20 cellular contexts compared by ENCODE assay signal in the genomic region with DNA sequence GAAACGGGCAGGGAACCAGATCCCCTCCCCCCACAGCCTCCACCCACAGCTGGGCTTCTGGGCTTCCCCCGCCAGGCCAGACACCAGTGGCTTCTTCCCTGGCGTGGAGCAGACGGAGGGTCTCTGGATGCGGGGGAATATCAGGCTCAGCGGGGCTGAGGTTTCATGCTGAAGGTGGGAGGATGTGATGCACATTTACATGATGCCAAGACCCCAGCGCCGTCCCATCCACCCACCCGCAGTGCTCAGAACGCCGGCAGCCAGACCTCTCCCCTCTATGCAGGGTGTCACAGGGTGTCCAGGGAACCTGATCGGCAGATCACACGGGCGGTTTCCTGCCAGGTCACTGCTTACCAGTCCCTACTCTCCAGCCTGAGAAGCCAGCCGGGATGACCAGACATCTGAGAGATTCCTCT. TPM values are rescaled to one million over a fixed set of nuclear protein-coding genes. Genes with fewer than 3 reads are reported as not detected.
DNase-seq lines count a peak whose midpoint lies in the region; ATAC-seq, FAIRE-seq and TF ChIP-seq lines count a peak whose summit lies in the region.
"Had no signal": no experiment of that assay in that cellular context is flagged by ENCODE, and none has a peak within 500 bp of the region (broad histone marks: within the 10 kb centered on the region; RNA-seq: fewer than 3 reads in every experiment).

No MANE protein-coding gene starts in this region.

- no peak for TF ChIP-seq POLR2A in H1 (IDR thresholded peaks at IDR 0.05; ENCODE audit: control extremely low read depth in 1 of 2, low read depth in 2 of 2, low read length in 2 of 2)

- H3K4me1 ChIP-seq in H1 (replicated peaks in 1 of 4; ENCODE audit: control insufficient read depth in 3 of 4, insufficient read depth in 4 of 4, low read length in 3 of 4) = peaks cover 0 to 7% (median 6%) of the 10 kb centered on the region in 4 experiments; a peak in 6 of 7 replicates
- peaks cover 10% of the 10 kb centered on the region for H3K4me1 ChIP-seq in mucosa of descending colon (ENCODE audit: low read depth)

- H3K4me3 ChIP-seq in H1 (ENCODE audit: extremely low read depth in 1 of 4, insufficient read depth in 2 of 4, low read depth in 3 of 4, low read length in 4 of 4) (no peak overlapping the region), mucosa of descending colon (no peak overlapping the region)
- H3K4me3 ChIP-seq: HAP-1, heart left ventricle, suprapubic skin had no signal

- no peak for TF ChIP-seq CTCF in GM13976 (IDR thresholded peaks at IDR 0.05; ENCODE audit: borderline replicate concordance, control extremely low read depth, extremely low read depth, insufficient read depth, missing control alignments)
- TF ChIP-seq CTCF in H1 (IDR thresholded peaks at IDR 0.05; ENCODE audit: control extremely low read depth in 1 of 3, insufficient read depth in 1 of 3, low read depth in 1 of 3, low read length in 3 of 3) = no peak
- TF ChIP-seq CTCF in mucosa of descending colon (IDR thresholded peaks at IDR 0.05) = no peak

- no peak overlapping the region for H2BK120ac ChIP-seq in H1 (replicated peaks; ENCODE audit: low read depth, low read length)

- no peak overlapping the region for H2BK15ac ChIP-seq in H1 (ENCODE audit: low read length)

- intact Hi-C loops in posterior vena cava (cut with DNase I) = loop anchor here (5.0 to 10.0 kb wide), 3 partner anchors 163 to 266 kb away; no protein-coding TSS in a partner anchor
- intact Hi-C loops in mucosa of descending colon (cut with DNase I, micrococcal nuclease) = loop anchor here (10.0 kb wide), 3 partner anchors 46 to 176 kb away; no protein-coding TSS in a partner anchor

- H3K79me2 ChIP-seq in H1 (ENCODE audit: control insufficient read depth in 1 of 2, insufficient read depth in 2 of 2, low read length in 2 of 2) = no peaks in the 10 kb centered on the region

- TF ChIP-seq EP300 in H1 (IDR thresholded peaks at IDR 0.05; ENCODE audit: borderline replicate concordance in 1 of 2, low read depth in 2 of 2, low read length in 2 of 2) = no peak

- H3K9ac ChIP-seq in H1 (replicated peaks in 1 of 4; ENCODE audit: extremely low read depth in 1 of 4, low read depth in 3 of 4, low read length in 3 of 4) = no peak overlapping the region

- H2BK12ac ChIP-seq in H1 (ENCODE audit: low read depth, low read length) = 0 out of 2 replicates have a peak overlapping the region, but pooled peaks have one; percentile 27

- in situ Hi-C loops in GM13976 (cut with MboI; ENCODE audit: low sequenced_read_pairs, unreplicated experiment) = loop anchor here (5.0 kb wide), 1 partner anchor 158 kb away; no protein-coding TSS in a partner anchor

- H3K14ac ChIP-seq in H1 (ENCODE audit: insufficient read length) = no peak overlapping the region

- no peak overlapping the region for H4K91ac ChIP-seq in H1 (replicated peaks; ENCODE audit: insufficient read length, low read length)

- POLR2A ChIA-PET in H1 (lab: Charles Lee; ENCODE audit: partially characterized antibody) = interaction anchor here (1.1 to 2.9 kb wide), 5 partner anchors 10 to 49 kb away, joined by 3 to 16 read pairs (median 4); a partner anchor contains a TSS

- H2AFZ ChIP-seq in H1 (ENCODE audit: low read length) = 0 out of 2 replicates have a peak overlapping the region, but pooled peaks have one; percentile 56

- no peaks in the 10 kb centered on the region for H3K36me3 ChIP-seq in H1 (ENCODE audit: control insufficient read depth in 2 of 4, insufficient read depth in 4 of 4, low read length in 3 of 4)
- no peaks in the 10 kb centered on the region for H3K36me3 ChIP-seq in mucosa of descending colon (ENCODE audit: low read depth)
- H3K36me3 ChIP-seq: HAP-1, heart left ventricle, suprapubic skin had no signal

- H2BK5ac ChIP-seq in H1 (ENCODE audit: low read depth, low read length) = no peak overlapping the region

- no peak for ATAC-seq in mucosa of descending colon
- ATAC-seq: heart left ventricle; left colon; stimulated activated memory B cell treated with anti-CD40 and anti-IgM and Interleukin-4, amounts not matched to agents 10 μg/mL and 1 μg/mL and 100 μg/mL, for 72 hours had no signal

- H2AK5ac ChIP-seq in H1 (ENCODE audit: low read depth, low read length) = no peak overlapping the region

- H3K4ac ChIP-seq in H1 (replicated peaks; ENCODE audit: insufficient read length, low read depth, low read length) = no peak overlapping the region

- peak overlapping the region; percentile 60; the same call in 1 of the 2 replicates for H3K18ac ChIP-seq in H1 (ENCODE audit: extremely low read depth, low read length)

- 0 out of 4 replicates have a peak overlapping the region, but pooled peaks of 1 of the 2 experiments have one; percentile 9 for H3K4me2 ChIP-seq in H1 (ENCODE audit: insufficient read depth in 1 of 2, low read depth in 2 of 2, low read length in 2 of 2)

- H3K23me2 ChIP-seq in H1 (ENCODE audit: low read depth, low read length) = no peaks in the 10 kb centered on the region; the same call in 1 of the 2 replicates

- H3K27ac ChIP-seq in H1 (ENCODE audit: low read depth, low read length) = no peak overlapping the region
- H3K27ac ChIP-seq: heart left ventricle, suprapubic skin had no signal

- no peaks in the 10 kb centered on the region for H3K79me1 ChIP-seq in H1 (ENCODE audit: low read depth, low read length)

- H3K23ac ChIP-seq in H1 (ENCODE audit: insufficient read length) = no peak overlapping the region

- 90% methylated on average over 15 of the region's 15 CpGs; no CpG with 5 or more reads in 1 of the 2 experiments for WGBS in H1 (ENCODE audit: extremely low coverage in 1 of 2, insufficient coverage in 1 of 2, insufficient read length in 1 of 2, insufficient replicate concordance in 2 of 2, low coverage in 1 of 2, low lambda C conversion rate in 2 of 2, missing lambda C conversion rate in 1 of 2), 2 experiments

- no peaks in the 10 kb centered on the region for H3K27me3 ChIP-seq in H1 (replicated peaks in 1 of 4; ENCODE audit: control insufficient read depth in 3 of 4, extremely low read depth in 1 of 4, insufficient read depth in 3 of 4, low read length in 3 of 4)
- H3K27me3 ChIP-seq: heart left ventricle, suprapubic skin had no signal

- H2BK20ac ChIP-seq in H1 (ENCODE audit: low read length) = no peak overlapping the region

- CTCF ChIA-PET in H1 (lab: Charles Lee; ENCODE audit: partially characterized antibody) = interaction anchor here (0.5 to 1.0 kb wide), 2 partner anchors 18 to 217 kb away, joined by 3 read pairs; no protein-coding TSS in a partner anchor

- no peaks in the 10 kb centered on the region for H4K20me1 ChIP-seq in H1 (replicated peaks in 1 of 2; ENCODE audit: control insufficient read depth in 1 of 2, insufficient read depth in 2 of 2, low read length in 2 of 2)

- peak overlapping the region; percentile 21 for H4K5ac ChIP-seq in H1 (ENCODE audit: insufficient read length, low read depth, low read length)

- DNase-seq in NCI-H82 (lab: John Stamatoyannopoulos, UW) (peak; percentile 9), NCI-H82 treated with DMSO at 0.1 percent for 48 hours (lab: John Stamatoyannopoulos, UW; ENCODE audit: unreplicated experiment) (no peak), GM13976 (ENCODE audit: low spot score) (peak; percentile 3), H1 (ENCODE audit: low read depth in 1 of 2, low spot score in 2 of 2) (no peak), posterior vena cava (ENCODE audit: low spot score) (peak; percentile 82), middle frontal gyrus (ENCODE audit: extremely low spot score, low spot score) (no peak), mucosa of descending colon (no peak)
- no peak for DNase-seq in stimulated activated CD4-positive, alpha-beta T cell treated with anti-CD3 and anti-CD28 coated beads, Interleukin-4, amount 100 ng/mL, for 24 hours
- DNase-seq: 8988T, DMS79, heart left ventricle, Karpas-422, midbrain, MV-4-11, NCI-H1930, NCI-H69 had no signal

- H3K56ac ChIP-seq in H1 (replicated peaks; ENCODE audit: insufficient read length, low read depth, low read length) = no peak overlapping the region

- H4K8ac ChIP-seq in H1 (ENCODE audit: extremely low read depth, insufficient read depth, low read length) = no peak overlapping the region; the same call in 1 of the 2 replicates

- H3K9me3 ChIP-seq in H1 (ENCODE audit: insufficient read depth in 2 of 2, low read depth in 1 of 2, low read length in 1 of 2) (no peaks in the 10 kb centered on the region; a peak in 1 of 4 replicates), mucosa of descending colon (no peaks in the 10 kb centered on the region)
- H3K9me3 ChIP-seq: HAP-1, suprapubic skin had no signal

- FAIRE-seq in H1 (lab: Jason Lieb, UNC) = no peak

- TF ChIP-seq RAD21 in H1 (IDR thresholded peaks at IDR 0.05 in 1 of 2, conservative IDR thresholded peaks at IDR 0.05 in 1 of 2; ENCODE audit: low read depth in 2 of 2, low read length in 2 of 2) = no peak

TF ChIP-seq in H1, 55 proteins besides CTCF, POLR2A, EP300 and RAD21 (continues in another document):
- TF ChIP-seq CHD2 (IDR thresholded peaks at IDR 0.05; ENCODE audit: low read length) (no peak), POU5F1 (IDR thresholded peaks at IDR 0.05; ENCODE audit: low read depth, low read length) (no peak), CBX8 (IDR thresholded peaks at IDR 0.05; ENCODE audit: borderline replicate concordance, low read depth, low read length) (no peak), SIX5 (IDR thresholded peaks at IDR 0.05; ENCODE audit: low read depth, low read length) (no peak)

RNA-seq across cellular contexts. Expression of a gene that starts 12.8 kb away (rescaled TPM):
- total RNA-seq in H1 (2021; fragmentation: NEBNext Ultra II Directional; extraction: Animal tissue kit (Norgen Biotek cat#: 25700)) = 36.2 and 37.7 TPM in 2 replicates
- 23.7 and 35.7 TPM in 2 replicates for polyA plus RNA-seq in H1 (2011; rRNA removed)
- polyA plus RNA-seq in H1 (2011; cell fraction: cytosol; rRNA removed) = 41.8 TPM
- polyA plus RNA-seq in H1 (2011; cell fraction: nucleus; rRNA removed) = 54.1 TPM
- polyA plus RNA-seq in H1 (2012, experiment 1 of 2) = 26.4 to 39.9 TPM (median 39.1 TPM) in 4 replicates
- 29.2 TPM for polyA plus RNA-seq in H1 (2012, experiment 2 of 2)
- 21.6 TPM for polyA plus RNA-seq in H1 (2013, experiment 1 of 2)
- 23.2 TPM for polyA plus RNA-seq in H1 (2013, experiment 2 of 2)
- polyA minus RNA-seq in H1 (2011; rRNA and poly(A)+ RNA removed) = 7.9 and 15.5 TPM in 2 replicates
- 13.5 TPM for polyA minus RNA-seq in H1 (2011; cell fraction: cytosol; rRNA and poly(A)+ RNA removed)
- polyA minus RNA-seq in H1 (2011; cell fraction: nucleus; rRNA and poly(A)+ RNA removed) = 19.3 TPM
- total RNA-seq in posterior vena cava (10 to 100 TPM; 25.4 to 29.2 TPM), mucosa of descending colon (10 to 100 TPM; 50.3 to 51.5 (median 51.2) TPM)

RNA-seq across cellular contexts. Expression of a gene that starts 24.0 kb away (rescaled TPM):
- 31.4 and 32.4 TPM in 2 replicates for total RNA-seq in H1 (2021; fragmentation: NEBNext Ultra II Directional; extraction: Animal tissue kit (Norgen Biotek cat#: 25700))
- 27.4 and 45.8 TPM in 2 replicates for polyA plus RNA-seq in H1 (2011; rRNA removed)
- 29.6 TPM for polyA plus RNA-seq in H1 (2011; cell fraction: cytosol; rRNA removed)
- polyA plus RNA-seq in H1 (2011; cell fraction: nucleus; rRNA removed) = 119 TPM
- 18.2 to 28.4 TPM (median 24.8 TPM) in 4 replicates for polyA plus RNA-seq in H1 (2012, experiment 1 of 2)
- polyA plus RNA-seq in H1 (2012, experiment 2 of 2) = 13.6 TPM
- 19.6 TPM for polyA plus RNA-seq in H1 (2013, experiment 1 of 2)
- 18.1 TPM for polyA plus RNA-seq in H1 (2013, experiment 2 of 2)
- 52.4 and 64.8 TPM in 2 replicates for polyA minus RNA-seq in H1 (2011; rRNA and poly(A)+ RNA removed)
- polyA minus RNA-seq in H1 (2011; cell fraction: cytosol; rRNA and poly(A)+ RNA removed) = 25.8 TPM
- polyA minus RNA-seq in H1 (2011; cell fraction: nucleus; rRNA and poly(A)+ RNA removed) = 51.1 TPM
- 10 to 100 TPM; 47.8 to 52.4 TPM for total RNA-seq in posterior vena cava
- 10 to 100 TPM; 48.1 to 75.3 (median 73.0) TPM for total RNA-seq in mucosa of descending colon

Comparison
In these comparisons a context has a peak if more than half of its experiments do, and no peak if none do; other contexts are left out.
1. DNase-seq: peak in NCI-H82 (single experiment), GM13976 (single experiment) and posterior vena cava (single experiment); none in NCI-H82 treated with DMSO at 0.1 percent for 48 hours (single experiment), H1 (0 of 2), middle frontal gyrus (single experiment), stimulated activated CD4-positive, alpha-beta T cell treated with anti-CD3 and anti-CD28 coated beads, Interleukin-4, amount 100 ng/mL, for 24 hours (single experiment) and mucosa of descending colon (0 of 3).